ENCODE assay signal across 1 cellular context in genomic region chr16:48603647-48604376, GRCh38.
A peak's percentile ranks its signal among the peaks of the same experiment; 100 is the strongest.
TF ChIP-seq lines count a peak whose summit lies in the region.

No MANE protein-coding gene starts in this region.

TF ChIP-seq in liver, 16 proteins besides CTCF, POLR2A, EP300 and RAD21 (continued from another document):
- TF ChIP-seq ZBTB33 (IDR thresholded peaks at IDR 0.05) (no peak), HNF4G (IDR thresholded peaks at IDR 0.05) (peak; percentile 50), FOXA2 (IDR thresholded peaks at IDR 0.05) (peak; percentile 15)
